8 cellular contexts compared by ENCODE assay signal in the genomic region with DNA sequence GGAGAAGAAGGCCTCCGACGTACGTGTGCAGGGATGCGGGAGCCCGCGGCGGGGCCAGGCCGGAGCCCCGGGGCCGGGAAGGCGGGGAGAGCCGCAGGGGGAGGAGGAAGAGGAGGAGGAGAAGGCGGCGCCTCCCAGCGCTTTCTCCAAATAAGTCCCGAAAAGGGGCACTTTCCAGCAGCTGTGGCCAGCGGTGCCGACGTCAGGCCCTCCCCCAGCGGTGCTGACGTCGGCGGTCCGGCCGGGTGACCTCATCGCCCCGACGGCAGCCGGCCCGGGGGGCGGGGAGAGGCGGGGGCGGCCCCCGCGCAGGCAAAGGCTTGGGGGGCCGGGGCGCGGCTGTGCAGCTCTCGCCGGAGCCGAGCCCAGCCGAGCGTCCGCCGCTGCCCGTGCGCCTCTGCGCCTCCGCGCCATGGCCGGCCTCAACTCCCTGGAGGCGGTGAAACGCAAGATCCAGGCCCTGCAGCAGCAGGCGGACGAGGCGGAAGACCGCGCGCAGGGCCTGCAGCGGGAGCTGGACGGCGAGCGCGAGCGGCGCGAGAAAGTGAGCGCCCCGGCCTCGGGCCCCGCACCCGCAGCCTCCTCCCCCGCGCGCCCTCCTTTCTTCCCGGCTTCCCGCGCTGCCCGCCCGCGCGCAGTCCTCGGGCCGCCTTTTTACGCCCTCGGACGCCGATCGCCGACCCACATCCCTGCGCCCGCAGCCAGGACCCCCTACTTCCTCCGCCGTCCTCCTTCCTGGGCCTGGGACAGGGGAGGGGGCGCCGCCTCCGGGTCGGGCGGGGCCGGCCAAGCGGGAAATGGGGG. TPM values are rescaled to one million over a fixed set of nuclear protein-coding genes. Genes with fewer than 3 reads are reported as not detected.
DNase-seq lines count a peak whose midpoint lies in the region; ATAC-seq and FAIRE-seq lines count a peak whose summit lies in the region.

A gene (plus strand): TSS at position 342 of the 804 bp plus-strand sequence. CDS start 71 bp downstream, at position 413.

- WGBS in neuronal stem cell (ENCODE audit: extremely low coverage in 2 of 2, insufficient read length in 2 of 2, insufficient replicate concordance in 1 of 2), 2 donors, result no CpG with 5 or more reads among the region's 101 CpGs

- H3K9ac ChIP-seq in neuronal stem cell (ENCODE audit: low read depth, low read length, poor library complexity) (peak within 1 kb of the TSS; percentile 98), subcutaneous abdominal adipose tissue (ENCODE audit: low read length in 5 of 5) (peak within 1 kb of the TSS; percentile 68 to 88 (median 78))

- H3K36me3 Mint-ChIP-seq in CD8-positive, alpha-beta memory T cell, result peaks cover 0 to 13% (median 0%) of the 10 kb centered on the region in 3 donors

- H3K9me3 Mint-ChIP-seq in CD8-positive, alpha-beta memory T cell, result no peaks in the 10 kb centered on the region

- peak within 1 kb of the TSS; percentile 77 to 95 (median 88) for H3K4me3 Mint-ChIP-seq in CD8-positive, alpha-beta memory T cell

- DNase-seq in CD8-positive, alpha-beta memory T cell, result peak; percentile 71 to 87 (median 82)
- peak; percentile 80 for DNase-seq in HTR-8/SVneo (ENCODE audit: insufficient read length, low spot score)
- peak; percentile 96 for DNase-seq in SJSA1 (ENCODE audit: low read depth in 1 of 2, low spot score in 2 of 2)
- DNase-seq in activated gamma-delta T cell treated with anti-CD3 and anti-CD28 coated beads, Interleukin-2, amount 50 U/mL, for 16 hours (ENCODE audit: low read depth), result peak; percentile 59
- peak; percentile 86 to 93 for DNase-seq in frontal cortex (ENCODE audit: low spot score in 2 of 2)
- peak; percentile 86 for DNase-seq in neuronal stem cell (ENCODE audit: low spot score)

- peaks cover 5% of the 10 kb centered on the region for H3K79me1 ChIP-seq in neuronal stem cell (ENCODE audit: low read depth, low read length)

- no peaks in the 10 kb centered on the region for H3K9me3 ChIP-seq in CD8-positive, alpha-beta memory T cell (ENCODE audit: low read length)
- H3K9me3 ChIP-seq in SJSA1 (replicated peaks), result no peaks in the 10 kb centered on the region
- H3K9me3 ChIP-seq in neuronal stem cell (replicated peaks in 1 of 2; ENCODE audit: control insufficient read depth in 2 of 2, insufficient read depth in 1 of 2, low read depth in 1 of 2, low read length in 2 of 2), result no peaks in the 10 kb centered on the region
- H3K9me3 ChIP-seq in subcutaneous abdominal adipose tissue (ENCODE audit: control insufficient read depth in 5 of 5, low read length in 5 of 5), result no peaks in the 10 kb centered on the region

- peak within 1 kb of the TSS; percentile 83 for H3K27ac ChIP-seq in CD8-positive, alpha-beta memory T cell (ENCODE audit: low read depth, low read length)
- H3K27ac ChIP-seq in SJSA1, result peak within 1 kb of the TSS; percentile 98
- peak within 1 kb of the TSS; percentile 87 for H3K27ac ChIP-seq in neuronal stem cell (replicated peaks; ENCODE audit: low read length)
- peak within 1 kb of the TSS; percentile 97 for H3K27ac ChIP-seq in subcutaneous abdominal adipose tissue (ENCODE audit: low read depth, low read length)

- POLR2A ChIA-PET in CD8-positive, alpha-beta memory T cell (lab: Charles Lee), result interaction anchor here (0.6 to 1.2 kb wide), 4 partner anchors 11 to 240 kb away, joined by 3 to 6 read pairs (median 5); no protein-coding TSS in a partner anchor

- peaks cover 7% of the 10 kb centered on the region for H3K36me3 ChIP-seq in CD8-positive, alpha-beta memory T cell (ENCODE audit: insufficient read depth, low read length)
- peaks cover 44% of the 10 kb centered on the region for H3K36me3 ChIP-seq in SJSA1
- peaks cover 2 to 18% of the 10 kb centered on the region in 2 donors for H3K36me3 ChIP-seq in neuronal stem cell (replicated peaks in 1 of 2; ENCODE audit: control insufficient read depth in 2 of 2, insufficient read depth in 2 of 2, low read length in 2 of 2)
- H3K36me3 ChIP-seq in subcutaneous abdominal adipose tissue (ENCODE audit: control insufficient read depth in 5 of 5, insufficient read depth in 5 of 5, low read length in 5 of 5), result peaks cover 0 to 6% (median 4%) of the 10 kb centered on the region in 5 donors

- no peak within 1 kb of the TSS for H4K91ac ChIP-seq in neuronal stem cell (ENCODE audit: low read depth, low read length, poor library complexity)

- peak within 1 kb of the TSS; percentile 76 for H2BK5ac ChIP-seq in neuronal stem cell (ENCODE audit: low read length)

- H4K8ac ChIP-seq in neuronal stem cell (ENCODE audit: low read depth, low read length), result no peak within 1 kb of the TSS

- peak within 1 kb of the TSS; percentile 97 for H3K4ac ChIP-seq in neuronal stem cell (ENCODE audit: low read length)

- H3K27me3 Mint-ChIP-seq in CD8-positive, alpha-beta memory T cell, result peaks cover 0 to 1% of the 10 kb centered on the region in 2 donors

- peak within 1 kb of the TSS; percentile 69 for H3K4me3 ChIP-seq in CD8-positive, alpha-beta memory T cell (ENCODE audit: low read length)
- peak within 1 kb of the TSS; percentile 97 for H3K4me3 ChIP-seq in SJSA1
- peak within 1 kb of the TSS; percentile 95 to 99 for H3K4me3 ChIP-seq in neuronal stem cell (ENCODE audit: low read length in 2 of 2)
- peak within 1 kb of the TSS; percentile 79 to 86 (median 84) for H3K4me3 ChIP-seq in subcutaneous abdominal adipose tissue (ENCODE audit: low read depth in 1 of 5, low read length in 5 of 5)

- peak within 1 kb of the TSS; percentile 93 to 98 (median 98) for H3K27ac Mint-ChIP-seq in CD8-positive, alpha-beta memory T cell

- CTCF ChIA-PET in CD8-positive, alpha-beta memory T cell (lab: Charles Lee), result interaction anchor here (1.7 to 9.4 kb wide), 6 partner anchors 9 to 109 kb away, joined by 5 to 71 read pairs (median 8); a partner anchor contains a TSS

- no peak within 1 kb of the TSS for H2BK15ac ChIP-seq in neuronal stem cell (ENCODE audit: low read length)

- H3K23ac ChIP-seq in neuronal stem cell (ENCODE audit: low read depth, low read length, poor library complexity), result peak within 1 kb of the TSS; percentile 98

- peaks cover 74% of the 10 kb centered on the region for H3K4me1 ChIP-seq in CD8-positive, alpha-beta memory T cell (ENCODE audit: insufficient read depth, low read length)
- peaks cover 37% of the 10 kb centered on the region for H3K4me1 ChIP-seq in SJSA1 (replicated peaks)
- peaks cover 10 to 33% of the 10 kb centered on the region in 2 donors for H3K4me1 ChIP-seq in neuronal stem cell (ENCODE audit: control insufficient read depth in 2 of 2, insufficient read depth in 1 of 2, low read depth in 1 of 2, low read length in 2 of 2)
- H3K4me1 ChIP-seq in subcutaneous abdominal adipose tissue (ENCODE audit: control insufficient read depth in 5 of 5, insufficient read depth in 5 of 5, low read length in 5 of 5), result peaks cover 13 to 57% (median 38%) of the 10 kb centered on the region in 5 donors

- peak within 1 kb of the TSS; percentile 83 for H2BK120ac ChIP-seq in neuronal stem cell (ENCODE audit: low read depth, low read length)

- no peaks in the 10 kb centered on the region for H3K27me3 ChIP-seq in CD8-positive, alpha-beta memory T cell (ENCODE audit: insufficient read depth, low read length, poor library complexity, severe bottlenecking)
- H3K27me3 ChIP-seq in SJSA1 (replicated peaks) (no peaks in the 10 kb centered on the region), neuronal stem cell (ENCODE audit: control insufficient read depth in 3 of 3, insufficient read depth in 3 of 3, low read depth in 1 of 3, low read length in 3 of 3) (no peaks in the 10 kb centered on the region), subcutaneous abdominal adipose tissue (ENCODE audit: control insufficient read depth in 5 of 5, insufficient read depth in 4 of 5, low read length in 5 of 5) (no peaks in the 10 kb centered on the region)

- peak within 1 kb of the TSS; percentile 100 for H3K18ac ChIP-seq in neuronal stem cell (ENCODE audit: low read length)

- FAIRE-seq in HTR-8/SVneo (lab: Jason Lieb, UNC) (peak; percentile 76), frontal cortex (lab: Jason Lieb, UNC) (no peak)

- H2AK5ac ChIP-seq in neuronal stem cell (ENCODE audit: low read depth, low read length), result peak within 1 kb of the TSS; percentile 28

- peak within 1 kb of the TSS; percentile 65 for H3K4me2 ChIP-seq in neuronal stem cell (ENCODE audit: insufficient read depth, low read length, poor library complexity, severe bottlenecking)

- peak within 1 kb of the TSS; percentile 89 for H2AFZ ChIP-seq in neuronal stem cell (ENCODE audit: low read length)

- H3K4me1 Mint-ChIP-seq in CD8-positive, alpha-beta memory T cell, result peaks cover 58 to 78% (median 64%) of the 10 kb centered on the region in 3 donors

- peak within 1 kb of the TSS; percentile 85 for H3K14ac ChIP-seq in neuronal stem cell (ENCODE audit: low read length)

- peak; percentile 68 for ATAC-seq in GM19397 (IDR thresholded peaks at IDR 0.05; ENCODE audit: unreplicated experiment)

- peak within 1 kb of the TSS; percentile 35 for H2BK12ac ChIP-seq in neuronal stem cell (ENCODE audit: low read length)

RNA-seq across cellular contexts. Expression of the gene that starts here (rescaled TPM):
- total RNA-seq in CD8-positive, alpha-beta memory T cell, result 100 to 1,000 TPM; 259 to 270 TPM
- 127 TPM for polyA plus RNA-seq in CD8-positive, alpha-beta memory T cell
- total RNA-seq in SJSA1 (2014; rRNA removed; shearing (Covaris generic)), result 1,990 and 2,203 TPM in 2 replicates
- total RNA-seq in frontal cortex, result 86.0 TPM
- 413 TPM for polyA plus RNA-seq in neuronal stem cell (2013, experiment 1 of 2)
- polyA plus RNA-seq in neuronal stem cell (2013, experiment 2 of 2), result 408 TPM

Comparison
In these comparisons a context has a peak if more than half of its experiments do, and no peak if none do; other contexts are left out.
1. Peak in every context shown above with its lines: DNase-seq, ATAC-seq, H3K4me3 ChIP-seq and H3K27ac ChIP-seq.